In genomic region chr9:137671196-137671538, GRCh38 we compare ENCODE assay signal across 1 cellular context.
TF ChIP-seq lines count a peak whose summit lies in the region.

No MANE protein-coding gene starts in this region.

TF ChIP-seq in H1, 55 proteins besides CTCF, POLR2A, EP300 and RAD21:
- no peak for TF ChIP-seq SIN3A (conservative IDR thresholded peaks at IDR 0.05 in 1 of 2, IDR thresholded peaks at IDR 0.05 in 1 of 2; ENCODE audit: low read depth in 1 of 2, low read length in 2 of 2)
- TF ChIP-seq ATF3 (IDR thresholded peaks at IDR 0.05; ENCODE audit: insufficient read depth, low read depth, low read length) = no peak
- no peak for TF ChIP-seq HDAC6 (IDR thresholded peaks at IDR 0.05; ENCODE audit: low read depth, low read length)
- no peak for TF ChIP-seq YY1 (IDR thresholded peaks at IDR 0.05; ENCODE audit: low read depth, low read length)
- TF ChIP-seq TBP (IDR thresholded peaks at IDR 0.05; ENCODE audit: low read depth, low read length) = no peak
- no peak for TF ChIP-seq POU5F1 (IDR thresholded peaks at IDR 0.05; ENCODE audit: low read depth, low read length)
- no peak for TF ChIP-seq RFX5 (IDR thresholded peaks at IDR 0.05; ENCODE audit: borderline replicate concordance, low read depth, low read length)
- TF ChIP-seq BCL11A (IDR thresholded peaks at IDR 0.05; ENCODE audit: low read depth in 2 of 2, low read length in 2 of 2) = no peak
- no peak for TF ChIP-seq PHF8 (conservative IDR thresholded peaks at IDR 0.05; ENCODE audit: low read depth, low read length)
- no peak for TF ChIP-seq ATF2 (IDR thresholded peaks at IDR 0.05; ENCODE audit: low read length)
- TF ChIP-seq SAP30 (IDR thresholded peaks at IDR 0.05; ENCODE audit: insufficient read depth, insufficient replicate concordance, low read length) = no peak
- no peak for TF ChIP-seq CREB1 (IDR thresholded peaks at IDR 0.05)
- no peak for TF ChIP-seq SUZ12 (IDR thresholded peaks at IDR 0.05; ENCODE audit: low read length)
- no peak for TF ChIP-seq EZH2 (IDR thresholded peaks at IDR 0.05; ENCODE audit: low read depth, low read length, severe bottlenecking)
- no peak for TF ChIP-seq SP1 (IDR thresholded peaks at IDR 0.05; ENCODE audit: low read depth, low read length)
- no peak for TF ChIP-seq POLR2AphosphoS5 (IDR thresholded peaks at IDR 0.05; ENCODE audit: low read depth, low read length)
- no peak for TF ChIP-seq JUND (IDR thresholded peaks at IDR 0.05; ENCODE audit: low read length)
